22 cellular contexts compared by ENCODE assay signal in the genomic region with DNA sequence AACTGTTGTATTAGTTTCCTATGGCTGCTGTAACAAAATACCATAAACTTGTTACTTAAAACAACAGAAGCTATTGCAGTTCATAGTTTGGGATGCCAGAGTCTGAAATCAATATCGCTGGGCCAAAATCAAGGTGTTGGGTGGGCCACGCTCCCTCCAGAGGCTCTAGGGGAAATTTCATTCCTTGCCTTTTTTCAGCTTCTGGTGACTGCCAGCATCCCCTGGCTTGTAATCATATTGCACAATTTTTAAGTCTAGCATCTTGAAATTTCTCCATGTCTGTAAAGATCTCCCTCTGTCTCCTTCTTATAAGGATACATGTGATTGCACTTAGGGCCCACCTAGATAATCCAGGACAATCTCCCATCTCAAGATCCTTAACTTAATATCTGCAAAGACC. TPM values are rescaled to one million over a fixed set of nuclear protein-coding genes. Genes with fewer than 3 reads are reported as not detected.
DNase-seq lines count a peak whose midpoint lies in the region; ATAC-seq and TF ChIP-seq lines count a peak whose summit lies in the region.
"Had no signal": no experiment of that assay in that cellular context is flagged by ENCODE, and none has a peak within 500 bp of the region (broad histone marks: within the 10 kb centered on the region; RNA-seq: fewer than 3 reads in every experiment).

No MANE protein-coding gene starts in this region.

- H3K4me3 Mint-ChIP-seq in GM23338: no peak overlapping the region
- no peak overlapping the region for H3K4me3 Mint-ChIP-seq in endodermal cell
- H3K4me3 Mint-ChIP-seq in CD4-positive, alpha-beta memory T cell: no peak overlapping the region
- H3K4me3 Mint-ChIP-seq: CD4-positive, CD25-positive, alpha-beta regulatory T cell; HFFc6; IgD-negative memory B cell had no signal

- H3K27me3 ChIP-seq in BLaER1 (no peaks in the 10 kb centered on the region), GM23338 (ENCODE audit: insufficient read depth) (no peaks in the 10 kb centered on the region), OCI-LY1 (ENCODE audit: insufficient read depth, low read length) (no peaks in the 10 kb centered on the region), endodermal cell (ENCODE audit: control insufficient read depth, insufficient read depth, low read length, poor library complexity, severe bottlenecking) (no peaks in the 10 kb centered on the region)
- H3K27me3 ChIP-seq in CD4-positive, alpha-beta memory T cell (ENCODE audit: insufficient read depth, low read length): no peaks in the 10 kb centered on the region

- no peaks in the 10 kb centered on the region for H4K20me1 ChIP-seq in BLaER1
- no peaks in the 10 kb centered on the region for H4K20me1 ChIP-seq in GM23338 (replicated peaks; ENCODE audit: insufficient read depth)
- H4K20me1 ChIP-seq in OCI-LY1 (ENCODE audit: insufficient read depth, low read length): no peaks in the 10 kb centered on the region

- H3K36me3 Mint-ChIP-seq in GM23338 (ENCODE audit: low read depth): no peaks in the 10 kb centered on the region
- no peaks in the 10 kb centered on the region for H3K36me3 Mint-ChIP-seq in endodermal cell (ENCODE audit: low read depth)
- no peaks in the 10 kb centered on the region for H3K36me3 Mint-ChIP-seq in CD4-positive, alpha-beta memory T cell
- H3K36me3 Mint-ChIP-seq: CD4-positive, CD25-positive, alpha-beta regulatory T cell; IgD-negative memory B cell had no signal

- no peak overlapping the region for H3K4me3 ChIP-seq in BLaER1
- no peak overlapping the region for H3K4me3 ChIP-seq in GM23338
- H3K4me3 ChIP-seq in OCI-LY1 (ENCODE audit: low read depth, low read length, poor library complexity, severe bottlenecking): no peak overlapping the region
- no peak overlapping the region for H3K4me3 ChIP-seq in endodermal cell (ENCODE audit: low read length)
- H3K4me3 ChIP-seq in CD4-positive, alpha-beta memory T cell (ENCODE audit: low read length in 2 of 2): no peak overlapping the region

- no peaks in the 10 kb centered on the region for H3K27me3 Mint-ChIP-seq in GM23338 (ENCODE audit: insufficient read depth, low read depth, poor library complexity)
- no peaks in the 10 kb centered on the region for H3K27me3 Mint-ChIP-seq in endodermal cell (ENCODE audit: insufficient read depth)
- no peaks in the 10 kb centered on the region for H3K27me3 Mint-ChIP-seq in CD4-positive, alpha-beta memory T cell
- H3K27me3 Mint-ChIP-seq: CD4-positive, CD25-positive, alpha-beta regulatory T cell; IgD-negative memory B cell had no signal

- H3K9me3 Mint-ChIP-seq in GM23338: no peaks in the 10 kb centered on the region
- no peaks in the 10 kb centered on the region for H3K9me3 Mint-ChIP-seq in endodermal cell
- H3K9me3 Mint-ChIP-seq in CD4-positive, alpha-beta memory T cell: peaks cover 0 to 14% (median 3%) of the 10 kb centered on the region in 8 donors

- H3K27ac ChIP-seq in BLaER1: peak overlapping the region; percentile 98
- no peak overlapping the region for H3K27ac ChIP-seq in GM23338 (ENCODE audit: low read depth)
- peak overlapping the region; percentile 87 for H3K27ac ChIP-seq in OCI-LY1 (ENCODE audit: low read depth, low read length, poor library complexity, severe bottlenecking)
- no peak overlapping the region for H3K27ac ChIP-seq in endodermal cell (ENCODE audit: low read depth, low read length)
- H3K27ac ChIP-seq in CD4-positive, alpha-beta memory T cell (ENCODE audit: low read depth, low read length): no peak overlapping the region
- H3K27ac ChIP-seq: HL-60 had no signal

- TF ChIP-seq CTCF in GM23338 (conservative IDR thresholded peaks at IDR 0.05; ENCODE audit: low read depth in 2 of 2) (peak; percentile 15 to 25; a peak in 2 of 4 replicates), OCI-LY1 (IDR thresholded peaks at IDR 0.05; ENCODE audit: low read length) (no peak), endodermal cell (conservative IDR thresholded peaks at IDR 0.05) (peak; percentile 41)

- H3K27ac Mint-ChIP-seq in GM23338: no peak overlapping the region
- no peak overlapping the region for H3K27ac Mint-ChIP-seq in endodermal cell
- H3K27ac Mint-ChIP-seq in CD4-positive, alpha-beta memory T cell: no peak overlapping the region
- H3K27ac Mint-ChIP-seq: CD4-positive, CD25-positive, alpha-beta regulatory T cell; HFFc6; IgD-negative memory B cell had no signal

- 85 to 94% methylated on average over 2 of the region's 2 CpGs for WGBS in endodermal cell (ENCODE audit: insufficient coverage in 1 of 2, insufficient read length in 1 of 2), 2 experiments

- CTCF ChIA-PET in CD4-positive, alpha-beta memory T cell (lab: Charles Lee; ENCODE audit: partially characterized antibody): no interaction called here

- 0 out of 2 replicates have a peak overlapping the region, but pooled peaks have one; percentile 3 for H3K9ac ChIP-seq in BLaER1
- no peak overlapping the region; the same call in 1 of the 2 replicates for H3K9ac ChIP-seq in OCI-LY1 (ENCODE audit: low read length)
- no peak overlapping the region for H3K9ac ChIP-seq in endodermal cell (ENCODE audit: extremely low read depth, low read length, poor library complexity, severe bottlenecking)

- intact Hi-C loops in CD4-positive, alpha-beta memory T cell (cut with micrococcal nuclease): no loop called here

- no peaks in the 10 kb centered on the region for H3K79me2 ChIP-seq in GM23338 (replicated peaks; ENCODE audit: insufficient read depth)
- H3K79me2 ChIP-seq in OCI-LY1 (ENCODE audit: insufficient read depth, low read length): no peaks in the 10 kb centered on the region

- no peaks in the 10 kb centered on the region for H3K9me2 ChIP-seq in GM23338 (ENCODE audit: insufficient read depth)
- no peaks in the 10 kb centered on the region for H3K9me2 ChIP-seq in OCI-LY1 (ENCODE audit: low read depth, low read length)

- no peak for DNase-seq in GM23338 (ENCODE audit: low spot score)
- DNase-seq in endodermal cell: no peak
- no peak for DNase-seq in iPS-NIHi7 (ENCODE audit: extremely low spot score)
- DNase-seq in CD4-positive, alpha-beta memory T cell: no peak
- DNase-seq: 8988T; C1 segment of cervical spinal cord; Caco-2; CD4-positive, CD25-positive, alpha-beta regulatory T cell; DMS153; DMS79; GF-D8; HFFc6; KG1 had no signal

- H3K9me3 ChIP-seq in BLaER1 (peaks cover 8% of the 10 kb centered on the region; the same call in 1 of the 2 replicates), OCI-LY1 (ENCODE audit: low read length) (no peaks in the 10 kb centered on the region), endodermal cell (ENCODE audit: control insufficient read depth, low read length) (no peaks in the 10 kb centered on the region)
- no peaks in the 10 kb centered on the region for H3K9me3 ChIP-seq in CD4-positive, alpha-beta memory T cell (ENCODE audit: control insufficient read depth in 1 of 2, low read length in 2 of 2)
- H3K9me3 ChIP-seq: Caco-2 had no signal

- H2AFZ ChIP-seq in GM23338 (no peak overlapping the region), OCI-LY1 (ENCODE audit: low read length) (no peak overlapping the region)

- ATAC-seq in GM23338: no peak; the same call in 2 of the 3 replicates
- ATAC-seq in GM18511 (IDR thresholded peaks at IDR 0.05; ENCODE audit: unreplicated experiment): no peak
- ATAC-seq: HCT116 had no signal

- H3K4me2 ChIP-seq in BLaER1 (peak overlapping the region; percentile 74), GM23338 (no peak overlapping the region), OCI-LY1 (ENCODE audit: low read length) (no peak overlapping the region)

- H3F3A ChIP-seq in GM23338 (replicated peaks; ENCODE audit: low read depth): no peaks in the 10 kb centered on the region
- H3F3A ChIP-seq in OCI-LY1 (ENCODE audit: insufficient read depth, low read length): no peaks in the 10 kb centered on the region

- POLR2A ChIA-PET in CD4-positive, alpha-beta memory T cell (lab: Charles Lee; ENCODE audit: partially characterized antibody): no interaction called here

- H3K4me1 ChIP-seq in BLaER1 (peaks cover 73% of the 10 kb centered on the region), GM23338 (ENCODE audit: insufficient read depth) (no peaks in the 10 kb centered on the region), OCI-LY1 (ENCODE audit: insufficient read depth, low read length, severe bottlenecking) (peaks cover 59% of the 10 kb centered on the region), endodermal cell (ENCODE audit: control insufficient read depth, insufficient read depth, low read length) (no peaks in the 10 kb centered on the region)
- no peaks in the 10 kb centered on the region for H3K4me1 ChIP-seq in CD4-positive, alpha-beta memory T cell (ENCODE audit: insufficient read depth, low read length)
- H3K4me1 ChIP-seq: Caco-2 had no signal

- H3K36me3 ChIP-seq in BLaER1 (peaks cover 17% of the 10 kb centered on the region; the same call in 1 of the 2 replicates), GM23338 (ENCODE audit: insufficient read depth) (no peaks in the 10 kb centered on the region), OCI-LY1 (ENCODE audit: insufficient read depth, low read length) (no peaks in the 10 kb centered on the region), endodermal cell (ENCODE audit: control insufficient read depth, insufficient read depth, low read length) (no peaks in the 10 kb centered on the region)
- H3K36me3 ChIP-seq in CD4-positive, alpha-beta memory T cell (ENCODE audit: insufficient read depth, low read length): no peaks in the 10 kb centered on the region

- H3K4me1 Mint-ChIP-seq in GM23338 (no peaks in the 10 kb centered on the region), endodermal cell (no peaks in the 10 kb centered on the region)
- no peaks in the 10 kb centered on the region for H3K4me1 Mint-ChIP-seq in CD4-positive, alpha-beta memory T cell
- H3K4me1 Mint-ChIP-seq: CD4-positive, CD25-positive, alpha-beta regulatory T cell; IgD-negative memory B cell had no signal

TF ChIP-seq in GM23338, 12 proteins besides CTCF, POLR2A, EP300 and RAD21 (continues in another document):
- TF ChIP-seq ZNF114 (CRISPR knock-in tag; IDR thresholded peaks at IDR 0.05) (no peak), ZNF331 (CRISPR knock-in tag; IDR thresholded peaks at IDR 0.05; ENCODE audit: low read depth) (no peak)

RNA-seq across cellular contexts. Expression of a gene that starts 48.8 kb away (rescaled TPM):
- total RNA-seq in GM23338 (2014; rRNA removed; shearing (Covaris generic)): not detected in 2 replicates
- 0.44 TPM in 1 of 2 replicates, not detected in the other for polyA plus RNA-seq in GM23338 (2016; fragmentation: Nextera tagmentation; extraction: Ambion mirVana)
- not detected for total RNA-seq in endodermal cell
- polyA plus RNA-seq in endodermal cell (2013, experiment 1 of 2): not detected
- not detected for polyA plus RNA-seq in endodermal cell (2013, experiment 2 of 2)
- not detected for total RNA-seq in CD4-positive, alpha-beta memory T cell
- polyA plus RNA-seq in CD4-positive, alpha-beta memory T cell: not detected
- total RNA-seq: A673; Caco-2; CD4-positive, CD25-positive, alpha-beta regulatory T cell; HFFc6; HT1080 had no signal
- polyA plus RNA-seq: AG04450; CD4-positive, CD25-positive, alpha-beta regulatory T cell; IgD-negative memory B cell had no signal

Comparison
In these comparisons a context has a peak if more than half of its experiments do, and no peak if none do; other contexts are left out.
1. H3K27ac ChIP-seq: peak in BLaER1 (single experiment) and OCI-LY1 (single experiment); none in GM23338 (single experiment), endodermal cell (single experiment) and CD4-positive, alpha-beta memory T cell (single experiment).